In genomic region chr18:3051718-3052410, GRCh38 we compare ENCODE assay signal across 11 cellular contexts. TPM values are rescaled to one million over a fixed set of nuclear protein-coding genes. Genes with fewer than 3 reads are reported as not detected.
DNase-seq lines count a peak whose midpoint lies in the region; ATAC-seq and TF ChIP-seq lines count a peak whose summit lies in the region.
"Had no signal": no experiment of that assay in that cellular context is flagged by ENCODE, and none has a peak within 500 bp of the region (broad histone marks: within the 10 kb centered on the region; RNA-seq: fewer than 3 reads in every experiment).

No MANE protein-coding gene starts in this region.

- peak overlapping the region; percentile 32 for H3K27ac ChIP-seq in lower lobe of right lung
- no peak overlapping the region for H3K27ac ChIP-seq in foreskin keratinocyte
- H3K27ac ChIP-seq: KMS-11 had no signal

- peak overlapping the region; percentile 46; the same call in 1 of the 2 replicates for H2AFZ ChIP-seq in Loucy (ENCODE audit: low read length)

- peak; percentile 6 for DNase-seq in DMS153 treated with DMSO at 0.1 percent for 48 hours (lab: John Stamatoyannopoulos, UW; ENCODE audit: unreplicated experiment)
- DNase-seq in T-cell, result no peak
- DNase-seq in lower lobe of right lung, result no peak
- no peak for DNase-seq in foreskin melanocyte
- no peak for DNase-seq in foreskin keratinocyte
- no peak for DNase-seq in NCI-H1105 treated with DMSO at 0.1 percent for 48 hours (lab: John Stamatoyannopoulos, UW)
- DNase-seq in kidney glomerular epithelial cell (lab: John Stamatoyannopoulos, UW), result no peak
- DNase-seq: head of caudate nucleus had no signal

- ATAC-seq in T-cell (replicated peaks in 1 of 4) (peak in 2 of 4 experiments; percentile 29 to 42), lower lobe of right lung (peak; percentile 81 to 85), foreskin keratinocyte (no peak)

- peaks cover 0 to 7% (median 6%) of the 10 kb centered on the region in 3 donors for H3K9me3 Mint-ChIP-seq in T-cell

- peaks cover 26 to 56% (median 39%) of the 10 kb centered on the region in 3 donors for H3K4me1 Mint-ChIP-seq in T-cell

- TF ChIP-seq CTCF in Loucy (conservative IDR thresholded peaks at IDR 0.05; ENCODE audit: low read length), result no peak
- TF ChIP-seq CTCF in lower lobe of right lung (IDR thresholded peaks at IDR 0.05), result no peak
- no peak for TF ChIP-seq CTCF in foreskin keratinocyte (conservative IDR thresholded peaks at IDR 0.05)

- peak overlapping the region; percentile 12 to 14 for H3K27ac Mint-ChIP-seq in T-cell

- no peaks in the 10 kb centered on the region for H4K20me1 ChIP-seq in Loucy (ENCODE audit: insufficient read depth, low read length, poor library complexity, severe bottlenecking)

- H3K4me1 ChIP-seq in Loucy (ENCODE audit: insufficient read depth, low read length, poor library complexity, severe bottlenecking) (no peaks in the 10 kb centered on the region), lower lobe of right lung (peaks cover 7% of the 10 kb centered on the region), foreskin keratinocyte (no peaks in the 10 kb centered on the region)

- no peaks in the 10 kb centered on the region for H3K36me3 ChIP-seq in Loucy (ENCODE audit: insufficient read depth, low read length)
- H3K36me3 ChIP-seq in lower lobe of right lung, result no peaks in the 10 kb centered on the region

- no peak overlapping the region for H3K4me3 ChIP-seq in Loucy (ENCODE audit: low read length, poor library complexity, severe bottlenecking)
- H3K4me3 ChIP-seq in lower lobe of right lung, result no peak overlapping the region

- no peaks in the 10 kb centered on the region for H3K36me3 Mint-ChIP-seq in T-cell

- no peaks in the 10 kb centered on the region for H3K9me2 ChIP-seq in Loucy (replicated peaks; ENCODE audit: low read depth, low read length)

- POLR2A ChIA-PET in T-cell (lab: Charles Lee), result no interaction called here

- no peak overlapping the region for H3K4me2 ChIP-seq in Loucy (ENCODE audit: low read depth, low read length, poor library complexity, severe bottlenecking)
- H3K4me2 ChIP-seq: KMS-11 had no signal

- H3K9ac ChIP-seq in Loucy (ENCODE audit: low read depth, low read length, poor library complexity, severe bottlenecking), result no peak overlapping the region
- H3K9ac ChIP-seq: KMS-11 had no signal

- H3F3A ChIP-seq in Loucy (ENCODE audit: low read depth), result no peaks in the 10 kb centered on the region

- CTCF ChIA-PET in T-cell (lab: Charles Lee), result interaction anchor here (0.7 to 1.2 kb wide), 4 partner anchors 76 to 77 kb away, joined by 3 read pairs; no protein-coding TSS in a partner anchor

- H3K27me3 Mint-ChIP-seq in T-cell, result no peaks in the 10 kb centered on the region

- intact Hi-C loops in lower lobe of right lung (cut with DNase I), result no loop called here

- H3K27me3 ChIP-seq in Loucy (ENCODE audit: insufficient read depth, low read length, poor library complexity, severe bottlenecking) (no peaks in the 10 kb centered on the region), lower lobe of right lung (ENCODE audit: low read depth) (no peaks in the 10 kb centered on the region), foreskin keratinocyte (no peaks in the 10 kb centered on the region)

- peak overlapping the region in 1 of 3 donors; percentile 17 for H3K4me3 Mint-ChIP-seq in T-cell
- H3K4me3 Mint-ChIP-seq: neural crest cell had no signal

- H3K79me2 ChIP-seq in Loucy (ENCODE audit: insufficient read depth, low read length), result no peaks in the 10 kb centered on the region

- H3K9me3 ChIP-seq in Loucy (ENCODE audit: insufficient read depth, low read depth, low read length), result no peaks in the 10 kb centered on the region
- H3K9me3 ChIP-seq in lower lobe of right lung, result no peaks in the 10 kb centered on the region

RNA-seq across cellular contexts. Expression of gene LPIN2, which starts 38.9 kb away (rescaled TPM):
- total RNA-seq in T-cell (100 to 1,000 TPM in 1 of 5 donors, 10 to 100 TPM in 4; 78.9 to 107 (median 88.8) TPM), lower lobe of right lung (51.1 TPM), foreskin keratinocyte (6.6 and 7.3 TPM in 2 replicates)
- 1.5 and 1.6 TPM in 2 replicates for polyA plus RNA-seq in foreskin keratinocyte
